In the genomic region with DNA sequence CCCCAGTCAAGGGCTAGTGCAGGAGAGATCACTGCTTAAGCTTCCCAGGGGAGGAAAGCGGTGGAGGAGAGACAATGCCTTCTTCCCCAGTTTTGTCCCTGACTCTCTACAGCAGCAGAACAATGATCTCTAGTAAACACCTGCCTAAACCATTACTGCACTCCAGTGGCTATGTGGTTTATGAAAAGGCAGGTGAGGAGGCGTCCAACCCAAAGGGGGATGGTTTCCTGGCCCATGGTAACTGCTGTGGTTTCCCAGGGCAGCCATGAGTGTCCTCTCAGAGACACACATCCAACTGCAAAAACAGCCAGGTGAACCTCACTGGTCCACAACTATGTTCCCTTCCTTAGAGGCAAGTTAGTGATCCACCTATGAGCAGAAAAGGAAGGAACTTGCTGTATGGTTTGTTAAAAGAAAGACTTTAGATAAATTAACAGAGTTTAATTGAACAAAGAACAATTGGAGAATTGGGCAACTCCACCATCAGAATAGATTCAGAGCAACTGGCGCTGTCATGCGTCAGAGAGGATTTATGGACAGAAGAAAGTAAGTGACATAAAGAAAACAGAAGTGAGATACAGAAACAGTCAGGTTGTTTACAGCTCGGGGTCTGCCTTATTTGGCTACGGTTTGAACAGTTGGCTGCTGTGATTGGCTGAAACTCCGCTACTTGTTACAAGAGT, we compare ENCODE assay signal across 1 cellular context.
TF ChIP-seq lines count a peak whose summit lies in the region.

No MANE protein-coding gene starts in this region.

TF ChIP-seq in GM12878, 131 proteins besides CTCF, POLR2A, EP300 and RAD21 (continued from another document and continues in another):
- TF ChIP-seq, protein P1, sequence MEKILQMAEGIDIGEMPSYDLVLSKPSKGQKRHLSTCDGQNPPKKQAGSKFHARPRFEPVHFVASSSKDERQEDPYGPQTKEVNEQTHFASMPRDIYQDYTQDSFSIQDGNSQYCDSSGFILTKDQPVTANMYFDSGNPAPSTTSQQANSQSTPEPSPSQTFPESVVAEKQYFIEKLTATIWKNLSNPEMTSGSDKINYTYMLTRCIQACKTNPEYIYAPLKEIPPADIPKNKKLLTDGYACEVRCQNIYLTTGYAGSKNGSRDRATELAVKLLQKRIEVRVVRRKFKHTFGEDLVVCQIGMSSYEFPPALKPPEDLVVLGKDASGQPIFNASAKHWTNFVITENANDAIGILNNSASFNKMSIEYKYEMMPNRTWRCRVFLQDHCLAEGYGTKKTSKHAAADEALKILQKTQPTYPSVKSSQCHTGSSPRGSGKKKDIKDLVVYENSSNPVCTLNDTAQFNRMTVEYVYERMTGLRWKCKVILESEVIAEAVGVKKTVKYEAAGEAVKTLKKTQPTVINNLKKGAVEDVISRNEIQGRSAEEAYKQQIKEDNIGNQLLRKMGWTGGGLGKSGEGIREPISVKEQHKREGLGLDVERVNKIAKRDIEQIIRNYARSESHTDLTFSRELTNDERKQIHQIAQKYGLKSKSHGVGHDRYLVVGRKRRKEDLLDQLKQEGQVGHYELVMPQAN (conservative IDR thresholded peaks at IDR 0.05) = no peak
- TF ChIP-seq ZZZ3 (IDR thresholded peaks at IDR 0.05; ENCODE audit: control insufficient read depth, insufficient read length, low read depth) (no peak), NFYA (IDR thresholded peaks at IDR 0.05; ENCODE audit: borderline replicate concordance, low read depth, low read length) (no peak), TAF1 (IDR thresholded peaks at IDR 0.05; ENCODE audit: borderline replicate concordance, low read depth, low read length) (peak; percentile 33; the same call in 1 of the 2 replicates), RAD51 (IDR thresholded peaks at IDR 0.05) (0 out of 2 replicates have a peak, but pooled peaks have one; percentile 37), ZNF622 (IDR thresholded peaks at IDR 0.05) (no peak), CREB1 (IDR thresholded peaks at IDR 0.05; ENCODE audit: low read depth) (no peak), MEF2A (IDR thresholded peaks at IDR 0.05; ENCODE audit: insufficient read depth, low read depth, low read length) (peak; percentile 59; the same call in 1 of the 2 replicates), ZSCAN29 (IDR thresholded peaks at IDR 0.05) (no peak), KLF5 (IDR thresholded peaks at IDR 0.05; ENCODE audit: partially characterized antibody) (peak; percentile 66), CBX5 (IDR thresholded peaks at IDR 0.05; ENCODE audit: low read depth) (no peak), SMC3 (IDR thresholded peaks at IDR 0.05; ENCODE audit: borderline replicate concordance, low read length) (peak; percentile 39; the same call in 1 of the 2 replicates), WRNIP1 (IDR thresholded peaks at IDR 0.05; ENCODE audit: borderline replicate concordance, low read depth, low read length) (no peak), MYC (IDR thresholded peaks at IDR 0.05; ENCODE audit: insufficient read depth, insufficient read length, insufficient replicate concordance, low read length, severe bottlenecking) (no peak), ZNF274 (IDR thresholded peaks at IDR 0.05; ENCODE audit: insufficient read depth, insufficient read length) (no peak), DPF2 (IDR thresholded peaks at IDR 0.05) (peak; percentile 85), HDAC6 (IDR thresholded peaks at IDR 0.05; ENCODE audit: unreplicated experiment) (no peak), BHLHE40 (IDR thresholded peaks at IDR 0.05; ENCODE audit: borderline replicate concordance in 1 of 2, low read depth in 2 of 2, low read length in 1 of 2) (peak; percentile 51 to 81; a peak in 3 of 4 replicates), CREM (IDR thresholded peaks at IDR 0.05; ENCODE audit: low read depth) (peak; percentile 74), RELA (IDR thresholded peaks at IDR 0.05; ENCODE audit: borderline replicate concordance, partially characterized antibody) (peak; percentile 24)
- TF ChIP-seq, protein P2, sequence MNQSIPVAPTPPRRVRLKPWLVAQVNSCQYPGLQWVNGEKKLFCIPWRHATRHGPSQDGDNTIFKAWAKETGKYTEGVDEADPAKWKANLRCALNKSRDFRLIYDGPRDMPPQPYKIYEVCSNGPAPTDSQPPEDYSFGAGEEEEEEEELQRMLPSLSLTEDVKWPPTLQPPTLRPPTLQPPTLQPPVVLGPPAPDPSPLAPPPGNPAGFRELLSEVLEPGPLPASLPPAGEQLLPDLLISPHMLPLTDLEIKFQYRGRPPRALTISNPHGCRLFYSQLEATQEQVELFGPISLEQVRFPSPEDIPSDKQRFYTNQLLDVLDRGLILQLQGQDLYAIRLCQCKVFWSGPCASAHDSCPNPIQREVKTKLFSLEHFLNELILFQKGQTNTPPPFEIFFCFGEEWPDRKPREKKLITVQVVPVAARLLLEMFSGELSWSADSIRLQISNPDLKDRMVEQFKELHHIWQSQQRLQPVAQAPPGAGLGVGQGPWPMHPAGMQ (IDR thresholded peaks at IDR 0.05; ENCODE audit: borderline replicate concordance) = no peak
- TF ChIP-seq, protein P3, sequence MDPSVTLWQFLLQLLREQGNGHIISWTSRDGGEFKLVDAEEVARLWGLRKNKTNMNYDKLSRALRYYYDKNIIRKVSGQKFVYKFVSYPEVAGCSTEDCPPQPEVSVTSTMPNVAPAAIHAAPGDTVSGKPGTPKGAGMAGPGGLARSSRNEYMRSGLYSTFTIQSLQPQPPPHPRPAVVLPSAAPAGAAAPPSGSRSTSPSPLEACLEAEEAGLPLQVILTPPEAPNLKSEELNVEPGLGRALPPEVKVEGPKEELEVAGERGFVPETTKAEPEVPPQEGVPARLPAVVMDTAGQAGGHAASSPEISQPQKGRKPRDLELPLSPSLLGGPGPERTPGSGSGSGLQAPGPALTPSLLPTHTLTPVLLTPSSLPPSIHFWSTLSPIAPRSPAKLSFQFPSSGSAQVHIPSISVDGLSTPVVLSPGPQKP (IDR thresholded peaks at IDR 0.05; ENCODE audit: low read depth, low read length) = no peak
- TF ChIP-seq, protein P4, sequence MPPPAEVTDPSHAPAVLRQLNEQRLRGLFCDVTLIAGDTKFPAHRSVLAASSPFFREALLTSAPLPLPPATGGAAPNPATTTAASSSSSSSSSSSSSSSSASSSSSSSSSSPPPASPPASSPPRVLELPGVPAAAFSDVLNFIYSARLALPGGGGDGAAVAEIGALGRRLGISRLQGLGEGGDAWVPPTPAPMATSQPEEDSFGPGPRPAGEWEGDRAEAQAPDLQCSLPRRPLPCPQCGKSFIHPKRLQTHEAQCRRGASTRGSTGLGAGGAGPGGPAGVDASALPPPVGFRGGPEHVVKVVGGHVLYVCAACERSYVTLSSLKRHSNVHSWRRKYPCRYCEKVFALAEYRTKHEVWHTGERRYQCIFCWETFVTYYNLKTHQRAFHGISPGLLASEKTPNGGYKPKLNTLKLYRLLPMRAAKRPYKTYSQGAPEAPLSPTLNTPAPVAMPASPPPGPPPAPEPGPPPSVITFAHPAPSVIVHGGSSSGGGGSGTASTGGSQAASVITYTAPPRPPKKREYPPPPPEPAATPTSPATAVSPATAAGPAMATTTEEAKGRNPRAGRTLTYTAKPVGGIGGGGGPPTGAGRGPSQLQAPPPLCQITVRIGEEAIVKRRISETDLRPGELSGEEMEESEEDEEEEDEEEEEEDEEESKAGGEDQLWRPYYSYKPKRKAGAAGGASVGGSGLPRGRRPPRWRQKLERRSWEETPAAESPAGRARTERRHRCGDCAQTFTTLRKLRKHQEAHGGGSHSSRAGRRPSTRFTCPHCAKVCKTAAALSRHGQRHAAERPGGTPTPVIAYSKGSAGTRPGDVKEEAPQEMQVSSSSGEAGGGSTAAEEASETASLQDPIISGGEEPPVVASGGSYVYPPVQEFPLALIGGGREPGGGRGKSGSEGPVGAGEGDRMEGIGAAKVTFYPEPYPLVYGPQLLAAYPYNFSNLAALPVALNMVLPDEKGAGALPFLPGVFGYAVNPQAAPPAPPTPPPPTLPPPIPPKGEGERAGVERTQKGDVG (CRISPR knock-in tag; IDR thresholded peaks at IDR 0.05) = no peak
- TF ChIP-seq, protein P5, sequence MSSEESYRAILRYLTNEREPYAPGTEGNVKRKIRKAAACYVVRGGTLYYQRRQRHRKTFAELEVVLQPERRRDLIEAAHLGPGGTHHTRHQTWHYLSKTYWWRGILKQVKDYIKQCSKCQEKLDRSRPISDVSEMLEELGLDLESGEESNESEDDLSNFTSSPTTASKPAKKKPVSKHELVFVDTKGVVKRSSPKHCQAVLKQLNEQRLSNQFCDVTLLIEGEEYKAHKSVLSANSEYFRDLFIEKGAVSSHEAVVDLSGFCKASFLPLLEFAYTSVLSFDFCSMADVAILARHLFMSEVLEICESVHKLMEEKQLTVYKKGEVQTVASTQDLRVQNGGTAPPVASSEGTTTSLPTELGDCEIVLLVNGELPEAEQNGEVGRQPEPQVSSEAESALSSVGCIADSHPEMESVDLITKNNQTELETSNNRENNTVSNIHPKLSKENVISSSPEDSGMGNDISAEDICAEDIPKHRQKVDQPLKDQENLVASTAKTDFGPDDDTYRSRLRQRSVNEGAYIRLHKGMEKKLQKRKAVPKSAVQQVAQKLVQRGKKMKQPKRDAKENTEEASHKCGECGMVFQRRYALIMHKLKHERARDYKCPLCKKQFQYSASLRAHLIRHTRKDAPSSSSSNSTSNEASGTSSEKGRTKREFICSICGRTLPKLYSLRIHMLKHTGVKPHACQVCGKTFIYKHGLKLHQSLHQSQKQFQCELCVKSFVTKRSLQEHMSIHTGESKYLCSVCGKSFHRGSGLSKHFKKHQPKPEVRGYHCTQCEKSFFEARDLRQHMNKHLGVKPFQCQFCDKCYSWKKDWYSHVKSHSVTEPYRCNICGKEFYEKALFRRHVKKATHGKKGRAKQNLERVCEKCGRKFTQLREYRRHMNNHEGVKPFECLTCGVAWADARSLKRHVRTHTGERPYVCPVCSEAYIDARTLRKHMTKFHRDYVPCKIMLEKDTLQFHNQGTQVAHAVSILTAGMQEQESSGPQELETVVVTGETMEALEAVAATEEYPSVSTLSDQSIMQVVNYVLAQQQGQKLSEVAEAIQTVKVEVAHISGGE (CRISPR knock-in tag; IDR thresholded peaks at IDR 0.05) = no peak
- TF ChIP-seq, protein P6, sequence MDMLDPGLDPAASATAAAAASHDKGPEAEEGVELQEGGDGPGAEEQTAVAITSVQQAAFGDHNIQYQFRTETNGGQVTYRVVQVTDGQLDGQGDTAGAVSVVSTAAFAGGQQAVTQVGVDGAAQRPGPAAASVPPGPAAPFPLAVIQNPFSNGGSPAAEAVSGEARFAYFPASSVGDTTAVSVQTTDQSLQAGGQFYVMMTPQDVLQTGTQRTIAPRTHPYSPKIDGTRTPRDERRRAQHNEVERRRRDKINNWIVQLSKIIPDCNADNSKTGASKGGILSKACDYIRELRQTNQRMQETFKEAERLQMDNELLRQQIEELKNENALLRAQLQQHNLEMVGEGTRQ (IDR thresholded peaks at IDR 0.05; ENCODE audit: borderline replicate concordance, low read depth, low read length) = no peak
- TF ChIP-seq, protein P7, sequence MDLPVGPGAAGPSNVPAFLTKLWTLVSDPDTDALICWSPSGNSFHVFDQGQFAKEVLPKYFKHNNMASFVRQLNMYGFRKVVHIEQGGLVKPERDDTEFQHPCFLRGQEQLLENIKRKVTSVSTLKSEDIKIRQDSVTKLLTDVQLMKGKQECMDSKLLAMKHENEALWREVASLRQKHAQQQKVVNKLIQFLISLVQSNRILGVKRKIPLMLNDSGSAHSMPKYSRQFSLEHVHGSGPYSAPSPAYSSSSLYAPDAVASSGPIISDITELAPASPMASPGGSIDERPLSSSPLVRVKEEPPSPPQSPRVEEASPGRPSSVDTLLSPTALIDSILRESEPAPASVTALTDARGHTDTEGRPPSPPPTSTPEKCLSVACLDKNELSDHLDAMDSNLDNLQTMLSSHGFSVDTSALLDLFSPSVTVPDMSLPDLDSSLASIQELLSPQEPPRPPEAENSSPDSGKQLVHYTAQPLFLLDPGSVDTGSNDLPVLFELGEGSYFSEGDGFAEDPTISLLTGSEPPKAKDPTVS (IDR thresholded peaks at IDR 0.05; ENCODE audit: low read depth, low read length) = no peak
- TF ChIP-seq, protein P8, sequence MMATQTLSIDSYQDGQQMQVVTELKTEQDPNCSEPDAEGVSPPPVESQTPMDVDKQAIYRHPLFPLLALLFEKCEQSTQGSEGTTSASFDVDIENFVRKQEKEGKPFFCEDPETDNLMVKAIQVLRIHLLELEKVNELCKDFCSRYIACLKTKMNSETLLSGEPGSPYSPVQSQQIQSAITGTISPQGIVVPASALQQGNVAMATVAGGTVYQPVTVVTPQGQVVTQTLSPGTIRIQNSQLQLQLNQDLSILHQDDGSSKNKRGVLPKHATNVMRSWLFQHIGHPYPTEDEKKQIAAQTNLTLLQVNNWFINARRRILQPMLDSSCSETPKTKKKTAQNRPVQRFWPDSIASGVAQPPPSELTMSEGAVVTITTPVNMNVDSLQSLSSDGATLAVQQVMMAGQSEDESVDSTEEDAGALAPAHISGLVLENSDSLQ (IDR thresholded peaks at IDR 0.05) = peak; percentile 92
- TF ChIP-seq, protein P9, sequence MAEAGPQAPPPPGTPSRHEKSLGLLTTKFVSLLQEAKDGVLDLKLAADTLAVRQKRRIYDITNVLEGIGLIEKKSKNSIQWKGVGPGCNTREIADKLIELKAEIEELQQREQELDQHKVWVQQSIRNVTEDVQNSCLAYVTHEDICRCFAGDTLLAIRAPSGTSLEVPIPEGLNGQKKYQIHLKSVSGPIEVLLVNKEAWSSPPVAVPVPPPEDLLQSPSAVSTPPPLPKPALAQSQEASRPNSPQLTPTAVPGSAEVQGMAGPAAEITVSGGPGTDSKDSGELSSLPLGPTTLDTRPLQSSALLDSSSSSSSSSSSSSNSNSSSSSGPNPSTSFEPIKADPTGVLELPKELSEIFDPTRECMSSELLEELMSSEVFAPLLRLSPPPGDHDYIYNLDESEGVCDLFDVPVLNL (IDR thresholded peaks at IDR 0.05; ENCODE audit: low read depth, low read length) = no peak
- TF ChIP-seq, protein P10, sequence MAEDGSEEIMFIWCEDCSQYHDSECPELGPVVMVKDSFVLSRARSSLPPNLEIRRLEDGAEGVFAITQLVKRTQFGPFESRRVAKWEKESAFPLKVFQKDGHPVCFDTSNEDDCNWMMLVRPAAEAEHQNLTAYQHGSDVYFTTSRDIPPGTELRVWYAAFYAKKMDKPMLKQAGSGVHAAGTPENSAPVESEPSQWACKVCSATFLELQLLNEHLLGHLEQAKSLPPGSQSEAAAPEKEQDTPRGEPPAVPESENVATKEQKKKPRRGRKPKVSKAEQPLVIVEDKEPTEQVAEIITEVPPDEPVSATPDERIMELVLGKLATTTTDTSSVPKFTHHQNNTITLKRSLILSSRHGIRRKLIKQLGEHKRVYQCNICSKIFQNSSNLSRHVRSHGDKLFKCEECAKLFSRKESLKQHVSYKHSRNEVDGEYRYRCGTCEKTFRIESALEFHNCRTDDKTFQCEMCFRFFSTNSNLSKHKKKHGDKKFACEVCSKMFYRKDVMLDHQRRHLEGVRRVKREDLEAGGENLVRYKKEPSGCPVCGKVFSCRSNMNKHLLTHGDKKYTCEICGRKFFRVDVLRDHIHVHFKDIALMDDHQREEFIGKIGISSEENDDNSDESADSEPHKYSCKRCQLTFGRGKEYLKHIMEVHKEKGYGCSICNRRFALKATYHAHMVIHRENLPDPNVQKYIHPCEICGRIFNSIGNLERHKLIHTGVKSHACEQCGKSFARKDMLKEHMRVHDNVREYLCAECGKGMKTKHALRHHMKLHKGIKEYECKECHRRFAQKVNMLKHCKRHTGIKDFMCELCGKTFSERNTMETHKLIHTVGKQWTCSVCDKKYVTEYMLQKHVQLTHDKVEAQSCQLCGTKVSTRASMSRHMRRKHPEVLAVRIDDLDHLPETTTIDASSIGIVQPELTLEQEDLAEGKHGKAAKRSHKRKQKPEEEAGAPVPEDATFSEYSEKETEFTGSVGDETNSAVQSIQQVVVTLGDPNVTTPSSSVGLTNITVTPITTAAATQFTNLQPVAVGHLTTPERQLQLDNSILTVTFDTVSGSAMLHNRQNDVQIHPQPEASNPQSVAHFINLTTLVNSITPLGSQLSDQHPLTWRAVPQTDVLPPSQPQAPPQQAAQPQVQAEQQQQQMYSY (CRISPR knock-in tag; IDR thresholded peaks at IDR 0.05) = no peak
- TF ChIP-seq, protein P11, sequence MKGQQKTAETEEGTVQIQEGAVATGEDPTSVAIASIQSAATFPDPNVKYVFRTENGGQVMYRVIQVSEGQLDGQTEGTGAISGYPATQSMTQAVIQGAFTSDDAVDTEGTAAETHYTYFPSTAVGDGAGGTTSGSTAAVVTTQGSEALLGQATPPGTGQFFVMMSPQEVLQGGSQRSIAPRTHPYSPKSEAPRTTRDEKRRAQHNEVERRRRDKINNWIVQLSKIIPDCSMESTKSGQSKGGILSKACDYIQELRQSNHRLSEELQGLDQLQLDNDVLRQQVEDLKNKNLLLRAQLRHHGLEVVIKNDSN (IDR thresholded peaks at IDR 0.05; ENCODE audit: borderline replicate concordance, extremely low read length, insufficient read depth, low read depth, low read length) = no peak
